1 cellular context compared by ENCODE assay signal in genomic region chr3:170159933-170160332, GRCh38.
TF ChIP-seq lines count a peak whose summit lies in the region.

No MANE protein-coding gene starts in this region.

TF ChIP-seq in K562, 482 proteins besides CTCF, POLR2A, EP300 and RAD21 (continued from another document):
- TF ChIP-seq BMI1 (IDR thresholded peaks at IDR 0.05; ENCODE audit: low read length) (no peak), MLLT1 (IDR thresholded peaks at IDR 0.05) (no peak), RBM34 (IDR thresholded peaks at IDR 0.05; ENCODE audit: borderline replicate concordance, insufficient read depth, low read length) (no peak), POLR3G (IDR thresholded peaks at IDR 0.05; ENCODE audit: extremely low read depth, insufficient read length, insufficient replicate concordance) (no peak)
